ENCODE assay signal across 1 cellular context in the genomic region with DNA sequence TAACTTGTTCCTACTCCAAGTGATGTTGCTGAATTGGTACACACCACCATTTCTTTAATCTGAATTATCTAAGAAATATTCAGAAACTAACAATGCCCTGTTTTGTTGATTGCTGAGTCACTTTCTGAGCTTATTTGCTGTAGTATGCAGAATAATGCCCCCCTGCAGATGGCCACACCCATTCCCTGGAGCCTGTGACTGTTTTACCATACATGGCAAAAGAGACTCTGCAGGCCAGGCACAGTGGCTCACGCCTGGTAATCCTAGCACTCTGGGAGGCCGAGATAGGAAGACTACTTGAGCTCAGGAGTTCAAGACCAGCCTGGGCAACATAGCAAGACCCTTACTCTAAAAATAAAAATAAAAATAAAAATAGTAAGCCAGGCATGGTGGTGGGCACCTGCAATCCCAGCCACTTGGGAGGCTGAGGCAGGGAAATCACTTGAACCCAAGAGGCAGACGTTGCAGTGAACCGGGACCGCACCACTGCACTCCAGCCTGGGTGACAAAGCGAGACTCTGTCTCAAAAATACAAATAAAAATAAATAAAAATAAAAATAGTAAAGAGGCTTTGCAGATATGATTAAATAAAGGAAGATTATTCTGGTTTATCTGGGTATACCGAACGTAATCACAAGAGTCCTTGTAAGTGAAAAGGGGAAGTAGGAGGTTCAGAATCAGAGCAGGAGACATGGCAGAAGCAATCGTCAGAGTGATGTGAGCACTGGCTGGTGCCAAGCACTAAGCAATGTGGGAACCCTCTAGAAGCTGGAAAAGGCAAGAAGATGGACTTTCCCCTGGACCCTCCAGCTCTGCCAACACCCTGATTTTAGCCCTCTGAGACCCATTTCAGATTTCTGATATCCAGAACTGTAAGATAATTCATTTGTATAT.
TF ChIP-seq lines count a peak whose summit lies in the region.

No MANE protein-coding gene starts in this region.

TF ChIP-seq in IMR-90, 13 proteins besides CTCF, POLR2A, EP300 and RAD21:
- TF ChIP-seq SMC3 (IDR thresholded peaks at IDR 0.05; ENCODE audit: low read depth, low read length) (no peak), NFE2L2 (IDR thresholded peaks at IDR 0.05; ENCODE audit: low read depth, low read length) (peak; percentile 70), MAFK (IDR thresholded peaks at IDR 0.05; ENCODE audit: low read depth, low read length) (peak; percentile 85)
TF ChIP-seq in IMR-90: peak in this region for 2.
